ENCODE assay signal across 1 cellular context in the genomic region with DNA sequence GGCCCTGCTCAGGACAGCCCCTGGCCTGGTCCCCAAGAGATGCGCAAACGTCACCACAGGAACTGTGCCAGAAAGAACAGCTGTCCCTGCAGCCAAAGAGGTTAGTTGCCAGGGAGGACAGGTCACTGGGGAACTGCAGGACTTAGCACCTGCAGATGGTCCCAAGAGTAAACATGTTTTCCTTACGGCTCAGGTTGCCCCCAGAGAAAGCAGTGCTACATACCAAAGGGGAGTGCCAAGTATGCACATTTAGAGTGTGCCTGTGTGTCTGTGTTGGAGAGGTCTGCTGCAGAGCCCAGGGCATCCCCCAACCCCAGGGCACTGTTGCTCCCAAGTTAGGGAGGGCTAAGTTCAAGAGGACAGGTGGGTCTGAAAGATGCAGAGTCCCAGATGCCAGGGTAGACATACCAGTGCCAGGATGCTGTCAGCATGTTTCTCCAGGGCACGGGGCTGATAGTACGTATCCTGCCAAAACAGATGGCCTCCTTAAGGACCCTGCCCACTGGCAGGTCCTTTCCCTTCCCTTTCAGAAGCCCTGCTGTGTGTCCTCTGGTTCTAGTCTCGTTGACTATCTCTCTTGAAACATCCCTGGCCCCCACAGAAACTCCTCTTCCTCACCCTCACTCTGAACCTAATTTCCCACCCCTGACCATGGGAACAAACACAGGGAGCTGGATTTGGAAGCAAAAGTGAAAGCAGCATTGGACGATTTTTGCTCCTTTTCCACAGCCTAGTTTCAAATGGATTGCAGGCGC.
A peak's percentile ranks its signal among the peaks of the same experiment; 100 is the strongest.
TF ChIP-seq lines count a peak whose summit lies in the region.

No MANE protein-coding gene starts in this region.

TF ChIP-seq in IMR-90, 13 proteins besides CTCF, POLR2A, EP300 and RAD21:
- TF ChIP-seq RCOR1 (IDR thresholded peaks at IDR 0.05; ENCODE audit: insufficient replicate concordance, low read length) (no peak), MXI1 (IDR thresholded peaks at IDR 0.05; ENCODE audit: borderline replicate concordance, low read depth, low read length) (peak; percentile 71; the same call in 1 of the 2 replicates)
TF ChIP-seq in IMR-90: peak in this region for 1.
